1 cellular context compared by ENCODE assay signal in genomic region chr10:47206449-47207279, GRCh38.
TF ChIP-seq lines count a peak whose summit lies in the region.

No MANE protein-coding gene starts in this region.

TF ChIP-seq in GM12878, 131 proteins besides CTCF, POLR2A, EP300 and RAD21 (continued from another document):
- 0 out of 2 replicates have a peak, but pooled peaks have one; percentile 56 for TF ChIP-seq MLLT1 (IDR thresholded peaks at IDR 0.05)
- TF ChIP-seq RCOR1 (conservative IDR thresholded peaks at IDR 0.05; ENCODE audit: low read depth, low read length), result no peak
- no peak for TF ChIP-seq RAD51 (IDR thresholded peaks at IDR 0.05)
- 0 out of 2 replicates have a peak, but pooled peaks have one; percentile 18 for TF ChIP-seq IKZF1 (conservative IDR thresholded peaks at IDR 0.05)
- TF ChIP-seq HDGF (IDR thresholded peaks at IDR 0.05), result no peak
- no peak for TF ChIP-seq RB1 (IDR thresholded peaks at IDR 0.05; ENCODE audit: borderline replicate concordance)
- no peak for TF ChIP-seq CREM (IDR thresholded peaks at IDR 0.05; ENCODE audit: low read depth)
- TF ChIP-seq ELK1 (IDR thresholded peaks at IDR 0.05; ENCODE audit: low read depth, low read length), result no peak
- no peak for TF ChIP-seq PML (IDR thresholded peaks at IDR 0.05; ENCODE audit: low read length)
- no peak for TF ChIP-seq NR2C1 (IDR thresholded peaks at IDR 0.05)
- no peak for TF ChIP-seq CHD1 (IDR thresholded peaks at IDR 0.05; ENCODE audit: low read depth, low read length)
- TF ChIP-seq RELB (IDR thresholded peaks at IDR 0.05; ENCODE audit: low read depth), result 0 out of 2 replicates have a peak, but pooled peaks have one; percentile 16
- no peak for TF ChIP-seq YY1 (IDR thresholded peaks at IDR 0.05; ENCODE audit: low read depth, low read length)
- TF ChIP-seq MXI1 (IDR thresholded peaks at IDR 0.05; ENCODE audit: low read depth, low read length), result no peak
- no peak for TF ChIP-seq HSF1 (IDR thresholded peaks at IDR 0.05; ENCODE audit: low read depth, low read length)
- peak; percentile 45; the same call in 1 of the 2 replicates for TF ChIP-seq MTA2 (IDR thresholded peaks at IDR 0.05; ENCODE audit: low read depth)
- TF ChIP-seq NR2F1 (conservative IDR thresholded peaks at IDR 0.05), result peak; percentile 67
- TF ChIP-seq POLR2AphosphoS2 (IDR thresholded peaks at IDR 0.05; ENCODE audit: low read depth, low read length), result no peak
- TF ChIP-seq SREBF1 (IDR thresholded peaks at IDR 0.05; ENCODE audit: low read length), result no peak
